ENCODE assay signal across 8 cellular contexts in the genomic region with DNA sequence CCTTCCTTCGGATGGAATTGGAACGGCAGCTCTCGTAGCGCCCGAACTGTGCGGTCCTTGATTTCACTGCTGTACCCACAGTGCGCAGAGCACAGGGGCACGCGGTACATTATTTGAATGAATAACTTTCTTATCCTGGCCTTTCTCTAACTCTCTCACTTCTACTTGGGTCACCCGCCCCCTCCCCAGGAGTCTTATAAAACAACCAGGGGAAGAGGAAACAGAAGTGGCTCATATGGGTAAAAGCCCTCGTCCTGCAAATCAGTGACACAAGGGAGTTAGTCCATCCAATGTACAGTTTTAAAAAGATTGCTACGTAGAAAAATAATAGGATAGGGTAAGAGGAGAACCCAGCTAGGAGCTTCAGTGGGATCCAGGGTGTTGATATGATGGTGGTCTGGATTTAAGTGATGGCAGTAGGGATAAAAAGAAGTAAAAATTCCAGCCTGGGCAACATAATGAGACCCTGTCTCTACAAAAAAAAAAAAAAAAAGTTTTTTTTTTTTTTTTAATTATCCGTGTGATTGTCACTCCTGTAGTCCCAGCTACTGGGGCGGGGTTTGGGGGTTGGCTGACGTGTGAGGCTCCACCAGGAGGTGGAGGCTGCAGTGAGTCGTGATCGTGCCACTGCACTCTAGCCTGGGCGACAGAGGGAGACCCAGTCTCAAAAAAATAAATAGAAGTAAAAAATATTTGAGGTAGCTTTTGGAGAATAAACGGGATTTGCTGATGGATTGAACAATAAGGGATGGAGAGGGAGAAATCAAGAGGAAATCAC. TPM values are rescaled to one million over a fixed set of nuclear protein-coding genes. Genes with fewer than 3 reads are reported as not detected.
A peak's percentile ranks its signal among the peaks of the same experiment; 100 is the strongest.
DNase-seq lines count a peak whose midpoint lies in the region; ATAC-seq, FAIRE-seq and TF ChIP-seq lines count a peak whose summit lies in the region.

No MANE protein-coding gene starts in this region.

- peak overlapping the region; percentile 17 to 92 (median 69) for H3K27ac Mint-ChIP-seq in CD4-positive, alpha-beta memory T cell

- FAIRE-seq in H54 (lab: Jason Lieb, UNC) (no peak), pancreas (lab: Jason Lieb, UNC) (peak; percentile 45)

- no peak for TF ChIP-seq POLR2A in H54 (IDR thresholded peaks at IDR 0.05; ENCODE audit: low read depth, low read length)

- peak overlapping the region; percentile 50 for H3K27ac ChIP-seq in CD4-positive, alpha-beta memory T cell (ENCODE audit: low read depth, low read length)
- peak overlapping the region in 1 of 4 donors; percentile 57 for H3K27ac ChIP-seq in pancreas

- H3K9me3 ChIP-seq in CD4-positive, alpha-beta memory T cell (ENCODE audit: control insufficient read depth in 1 of 2, low read length in 2 of 2), result no peaks in the 10 kb centered on the region
- H3K9me3 ChIP-seq in pancreas, result no peaks in the 10 kb centered on the region

- 1% methylated on average over 19 of the region's 19 CpGs for WGBS in pancreas, 2 donors

- peaks cover 6 to 17% (median 13%) of the 10 kb centered on the region in 4 donors for H3K4me1 Mint-ChIP-seq in CD4-positive, alpha-beta memory T cell

- intact Hi-C loops in CD4-positive, alpha-beta memory T cell (cut with micrococcal nuclease), result loop anchor here (1.0 kb wide), 2 partner anchors 7 to 88 kb away; partner anchors contain the start of genes L3MBTL2 and RANGAP1
- intact Hi-C loops in pancreas (cut with DNase I), result no loop called here

- TF ChIP-seq CTCF in fibroblast of pulmonary artery (IDR thresholded peaks at IDR 0.05; ENCODE audit: low read length, missing control alignments) (no peak), pancreas (IDR thresholded peaks at IDR 0.05) (no peak)

- H3K4me3 ChIP-seq in CD4-positive, alpha-beta memory T cell (ENCODE audit: low read length in 2 of 2), result peak overlapping the region; percentile 91 to 93
- peak overlapping the region; percentile 77 for H3K4me3 ChIP-seq in fibroblast of pulmonary artery (replicated peaks; ENCODE audit: low read depth, low read length)
- H3K4me3 ChIP-seq in pancreas, result peak overlapping the region; percentile 60 to 88 (median 78)

- no peaks in the 10 kb centered on the region for H3K9me3 Mint-ChIP-seq in CD4-positive, alpha-beta memory T cell

- DNase-seq in CD4-positive, alpha-beta memory T cell, result peak; percentile 33 to 71 (median 42)
- DNase-seq in H54 (ENCODE audit: insufficient read length, low spot score), result peak; percentile 43
- peak; percentile 37 for DNase-seq in NCI-H2227 treated with DMSO at 0.1 percent for 48 hours (lab: John Stamatoyannopoulos, UW)
- peak; percentile 53 for DNase-seq in activated T-cell treated with anti-CD3 and anti-CD28 coated beads for 24 hours (ENCODE audit: low read depth)
- DNase-seq in fibroblast of pulmonary artery (ENCODE audit: low read depth), result no peak
- DNase-seq in pancreas, result peak in 2 of 6 donors; percentile 53 to 57
- DNase-seq in left lobe of liver (ENCODE audit: low spot score), result no peak

- no peaks in the 10 kb centered on the region for H3K36me3 Mint-ChIP-seq in CD4-positive, alpha-beta memory T cell

- no peaks in the 10 kb centered on the region for H3K36me3 ChIP-seq in CD4-positive, alpha-beta memory T cell (ENCODE audit: insufficient read depth, low read length)
- no peaks in the 10 kb centered on the region for H3K36me3 ChIP-seq in pancreas

- POLR2A ChIA-PET in CD4-positive, alpha-beta memory T cell (lab: Charles Lee; ENCODE audit: partially characterized antibody), result interaction anchor here (0.5 to 2.5 kb wide), 11 partner anchors 9 to 341 kb away, joined by 3 to 7 read pairs (median 3); partner anchors contain the start of genes EP300, RBX1, ST13 and XPNPEP3

- peak; percentile 66 to 74 (median 74) for ATAC-seq in pancreas
- ATAC-seq in left lobe of liver, result no peak
- ATAC-seq in HG02973 (IDR thresholded peaks at IDR 0.05; ENCODE audit: unreplicated experiment), result no peak

- CTCF ChIA-PET in CD4-positive, alpha-beta memory T cell (lab: Charles Lee; ENCODE audit: partially characterized antibody), result interaction anchor here (0.7 to 1.3 kb wide), 4 partner anchors 10 to 275 kb away, joined by 3 to 6 read pairs (median 4); no protein-coding TSS in a partner anchor

- peaks cover 11% of the 10 kb centered on the region for H3K4me1 ChIP-seq in CD4-positive, alpha-beta memory T cell (ENCODE audit: insufficient read depth, low read length)
- H3K4me1 ChIP-seq in pancreas, result peaks cover 0 to 8% (median 0%) of the 10 kb centered on the region in 3 donors

- H3K27me3 Mint-ChIP-seq in CD4-positive, alpha-beta memory T cell, result no peaks in the 10 kb centered on the region

- H3K4me3 Mint-ChIP-seq in CD4-positive, alpha-beta memory T cell, result peak overlapping the region; percentile 90 to 96 (median 92)

- H3K27me3 ChIP-seq in CD4-positive, alpha-beta memory T cell (ENCODE audit: insufficient read depth, low read length), result no peaks in the 10 kb centered on the region
- H3K27me3 ChIP-seq in pancreas, result no peaks in the 10 kb centered on the region

RNA-seq across cellular contexts. Expression of gene L3MBTL2, which starts 7.1 kb away (rescaled TPM):
- 10 to 100 TPM; 42.7 to 48.2 TPM for total RNA-seq in CD4-positive, alpha-beta memory T cell
- 10 to 100 TPM; 27.5 to 28.1 TPM for polyA plus RNA-seq in CD4-positive, alpha-beta memory T cell
- total RNA-seq in pancreas (10 to 100 TPM in 2 of 6 donors, 1 to 10 TPM in 4; 7.9 to 13.2 (median 9.4) TPM), left lobe of liver (12.7 TPM)
- 10 to 100 TPM; 11.9 to 15.9 TPM for polyA plus RNA-seq in pancreas

RNA-seq across cellular contexts. Expression of gene CHADL, which starts 42.7 kb away (rescaled TPM):
- total RNA-seq in CD4-positive, alpha-beta memory T cell, result 1 to 10 TPM in 1 of 2 experiments, under 1 TPM in 1; 0.67 to 1.0 TPM
- polyA plus RNA-seq in CD4-positive, alpha-beta memory T cell, result under 1 TPM; 0.10 to 0.26 TPM
- total RNA-seq in pancreas (1 to 10 TPM in 5 of 6 donors, under 1 TPM in 1; 0.95 to 3.1 (median 1.6) TPM), left lobe of liver (2.5 TPM)
- polyA plus RNA-seq in pancreas, result 1 to 10 TPM; 4.5 to 4.9 TPM

Comparison
In these comparisons a context has a peak if more than half of its experiments do, and no peak if none do; other contexts are left out.
1. DNase-seq: peak in CD4-positive, alpha-beta memory T cell (5 of 5), H54 (single experiment), NCI-H2227 treated with DMSO at 0.1 percent for 48 hours (single experiment) and activated T-cell treated with anti-CD3 and anti-CD28 coated beads for 24 hours (single experiment); none in fibroblast of pulmonary artery (single experiment) and left lobe of liver (single experiment).
2. ATAC-seq: peak in pancreas (4 of 4); none in left lobe of liver (single experiment) and HG02973 (single experiment).
3. Peak in every context shown above with its lines, with median percentiles within 50 percentile points of each other: H3K4me3 ChIP-seq.